1 cellular context compared by ENCODE assay signal in the genomic region with DNA sequence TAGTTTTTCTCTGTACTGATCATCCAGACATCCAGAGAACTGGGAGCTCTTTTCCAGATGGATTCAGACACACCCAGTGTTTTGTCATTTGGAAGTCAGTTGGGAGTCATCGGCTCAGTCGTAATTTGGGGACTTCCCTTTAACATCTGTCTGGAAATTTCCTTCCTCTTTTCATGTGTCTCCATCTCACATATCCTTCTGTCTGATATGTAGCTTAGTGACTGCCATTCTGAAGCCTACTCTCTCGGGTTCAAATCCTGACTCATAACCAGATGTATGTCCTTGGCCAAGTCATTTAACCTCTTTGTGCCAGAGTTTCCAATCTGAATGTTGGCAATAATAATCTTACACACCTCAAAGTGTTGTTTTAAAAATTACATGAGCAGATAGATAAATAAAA.
TF ChIP-seq lines count a peak whose summit lies in the region.

No MANE protein-coding gene starts in this region.

TF ChIP-seq in GM12878, 131 proteins besides CTCF, POLR2A, EP300 and RAD21 (continued from another document):
- TF ChIP-seq CEBPB (IDR thresholded peaks at IDR 0.05; ENCODE audit: borderline replicate concordance in 1 of 2, low read depth in 2 of 2, low read length in 2 of 2) (no peak), IKZF2 (IDR thresholded peaks at IDR 0.05) (peak; percentile 30 to 46; a peak in 3 of 4 replicates), RUNX3 (IDR thresholded peaks at IDR 0.05; ENCODE audit: low read length) (no peak), NR2C1 (IDR thresholded peaks at IDR 0.05) (no peak), TBL1XR1 (IDR thresholded peaks at IDR 0.05; ENCODE audit: low read depth, low read length) (no peak), MTA2 (IDR thresholded peaks at IDR 0.05; ENCODE audit: low read depth) (no peak), ZNF207 (IDR thresholded peaks at IDR 0.05; ENCODE audit: borderline replicate concordance) (no peak), MYC (IDR thresholded peaks at IDR 0.05; ENCODE audit: insufficient read depth, insufficient read length, insufficient replicate concordance, low read length, severe bottlenecking) (no peak), SMC3 (IDR thresholded peaks at IDR 0.05; ENCODE audit: borderline replicate concordance, low read length) (no peak), JUNB (IDR thresholded peaks at IDR 0.05) (peak; percentile 58), BHLHE40 (IDR thresholded peaks at IDR 0.05; ENCODE audit: borderline replicate concordance in 1 of 2, low read depth in 2 of 2, low read length in 1 of 2) (no peak), IRF4 (IDR thresholded peaks at IDR 0.05; ENCODE audit: low read depth, low read length) (no peak), TCF7 (IDR thresholded peaks at IDR 0.05; ENCODE audit: borderline replicate concordance) (no peak), NFYA (IDR thresholded peaks at IDR 0.05; ENCODE audit: borderline replicate concordance, low read depth, low read length) (no peak), NR2C2 (IDR thresholded peaks at IDR 0.05; ENCODE audit: borderline replicate concordance, control insufficient read depth, insufficient read length, low read depth) (no peak), YY1 (IDR thresholded peaks at IDR 0.05; ENCODE audit: low read depth, low read length) (no peak), LARP7 (IDR thresholded peaks at IDR 0.05) (no peak), ZNF217 (IDR thresholded peaks at IDR 0.05) (no peak), EGR1 (IDR thresholded peaks at IDR 0.05; ENCODE audit: borderline replicate concordance in 1 of 2, low read depth in 2 of 2, low read length in 2 of 2) (no peak), HDAC2 (IDR thresholded peaks at IDR 0.05) (no peak), ATF7 (IDR thresholded peaks at IDR 0.05; ENCODE audit: low read depth) (no peak), ETV6 (conservative IDR thresholded peaks at IDR 0.05 in 1 of 2, IDR thresholded peaks at IDR 0.05 in 1 of 2; ENCODE audit: borderline replicate concordance in 1 of 2, low read depth in 1 of 2) (0 out of 4 replicates have a peak, but pooled peaks of 1 of the 2 experiments have one; percentile 27), FOXK2 (IDR thresholded peaks at IDR 0.05) (no peak), HDAC6 (IDR thresholded peaks at IDR 0.05; ENCODE audit: unreplicated experiment) (no peak), MEF2A (IDR thresholded peaks at IDR 0.05; ENCODE audit: insufficient read depth, low read depth, low read length) (no peak), GABPA (IDR thresholded peaks at IDR 0.05; ENCODE audit: low read depth) (no peak), ZNF622 (IDR thresholded peaks at IDR 0.05) (no peak), KLF5 (IDR thresholded peaks at IDR 0.05; ENCODE audit: partially characterized antibody) (no peak), BRCA1 (IDR thresholded peaks at IDR 0.05; ENCODE audit: low read depth, low read length) (no peak), ASH2L (IDR thresholded peaks at IDR 0.05; ENCODE audit: borderline replicate concordance, low read depth) (no peak), EED (IDR thresholded peaks at IDR 0.05; ENCODE audit: low read depth) (peak; percentile 77)
- TF ChIP-seq, protein P1, sequence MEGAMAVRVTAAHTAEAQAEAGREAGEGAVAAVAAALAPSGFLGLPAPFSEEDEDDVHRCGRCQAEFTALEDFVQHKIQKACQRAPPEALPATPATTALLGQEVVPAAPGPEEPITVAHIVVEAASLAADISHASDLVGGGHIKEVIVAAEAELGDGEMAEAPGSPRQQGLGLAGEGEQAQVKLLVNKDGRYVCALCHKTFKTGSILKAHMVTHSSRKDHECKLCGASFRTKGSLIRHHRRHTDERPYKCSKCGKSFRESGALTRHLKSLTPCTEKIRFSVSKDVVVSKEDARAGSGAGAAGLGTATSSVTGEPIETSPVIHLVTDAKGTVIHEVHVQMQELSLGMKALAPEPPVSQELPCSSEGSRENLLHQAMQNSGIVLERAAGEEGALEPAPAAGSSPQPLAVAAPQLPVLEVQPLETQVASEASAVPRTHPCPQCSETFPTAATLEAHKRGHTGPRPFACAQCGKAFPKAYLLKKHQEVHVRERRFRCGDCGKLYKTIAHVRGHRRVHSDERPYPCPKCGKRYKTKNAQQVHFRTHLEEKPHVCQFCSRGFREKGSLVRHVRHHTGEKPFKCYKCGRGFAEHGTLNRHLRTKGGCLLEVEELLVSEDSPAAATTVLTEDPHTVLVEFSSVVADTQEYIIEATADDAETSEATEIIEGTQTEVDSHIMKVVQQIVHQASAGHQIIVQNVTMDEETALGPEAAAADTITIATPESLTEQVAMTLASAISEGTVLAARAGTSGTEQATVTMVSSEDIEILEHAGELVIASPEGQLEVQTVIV (IDR thresholded peaks at IDR 0.05; ENCODE audit: borderline replicate concordance, partially characterized antibody): no peak
- TF ChIP-seq, protein P2, sequence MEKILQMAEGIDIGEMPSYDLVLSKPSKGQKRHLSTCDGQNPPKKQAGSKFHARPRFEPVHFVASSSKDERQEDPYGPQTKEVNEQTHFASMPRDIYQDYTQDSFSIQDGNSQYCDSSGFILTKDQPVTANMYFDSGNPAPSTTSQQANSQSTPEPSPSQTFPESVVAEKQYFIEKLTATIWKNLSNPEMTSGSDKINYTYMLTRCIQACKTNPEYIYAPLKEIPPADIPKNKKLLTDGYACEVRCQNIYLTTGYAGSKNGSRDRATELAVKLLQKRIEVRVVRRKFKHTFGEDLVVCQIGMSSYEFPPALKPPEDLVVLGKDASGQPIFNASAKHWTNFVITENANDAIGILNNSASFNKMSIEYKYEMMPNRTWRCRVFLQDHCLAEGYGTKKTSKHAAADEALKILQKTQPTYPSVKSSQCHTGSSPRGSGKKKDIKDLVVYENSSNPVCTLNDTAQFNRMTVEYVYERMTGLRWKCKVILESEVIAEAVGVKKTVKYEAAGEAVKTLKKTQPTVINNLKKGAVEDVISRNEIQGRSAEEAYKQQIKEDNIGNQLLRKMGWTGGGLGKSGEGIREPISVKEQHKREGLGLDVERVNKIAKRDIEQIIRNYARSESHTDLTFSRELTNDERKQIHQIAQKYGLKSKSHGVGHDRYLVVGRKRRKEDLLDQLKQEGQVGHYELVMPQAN (conservative IDR thresholded peaks at IDR 0.05): no peak
- TF ChIP-seq, protein P3, sequence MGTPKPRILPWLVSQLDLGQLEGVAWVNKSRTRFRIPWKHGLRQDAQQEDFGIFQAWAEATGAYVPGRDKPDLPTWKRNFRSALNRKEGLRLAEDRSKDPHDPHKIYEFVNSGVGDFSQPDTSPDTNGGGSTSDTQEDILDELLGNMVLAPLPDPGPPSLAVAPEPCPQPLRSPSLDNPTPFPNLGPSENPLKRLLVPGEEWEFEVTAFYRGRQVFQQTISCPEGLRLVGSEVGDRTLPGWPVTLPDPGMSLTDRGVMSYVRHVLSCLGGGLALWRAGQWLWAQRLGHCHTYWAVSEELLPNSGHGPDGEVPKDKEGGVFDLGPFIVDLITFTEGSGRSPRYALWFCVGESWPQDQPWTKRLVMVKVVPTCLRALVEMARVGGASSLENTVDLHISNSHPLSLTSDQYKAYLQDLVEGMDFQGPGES (IDR thresholded peaks at IDR 0.05): no peak
- TF ChIP-seq, protein P4, sequence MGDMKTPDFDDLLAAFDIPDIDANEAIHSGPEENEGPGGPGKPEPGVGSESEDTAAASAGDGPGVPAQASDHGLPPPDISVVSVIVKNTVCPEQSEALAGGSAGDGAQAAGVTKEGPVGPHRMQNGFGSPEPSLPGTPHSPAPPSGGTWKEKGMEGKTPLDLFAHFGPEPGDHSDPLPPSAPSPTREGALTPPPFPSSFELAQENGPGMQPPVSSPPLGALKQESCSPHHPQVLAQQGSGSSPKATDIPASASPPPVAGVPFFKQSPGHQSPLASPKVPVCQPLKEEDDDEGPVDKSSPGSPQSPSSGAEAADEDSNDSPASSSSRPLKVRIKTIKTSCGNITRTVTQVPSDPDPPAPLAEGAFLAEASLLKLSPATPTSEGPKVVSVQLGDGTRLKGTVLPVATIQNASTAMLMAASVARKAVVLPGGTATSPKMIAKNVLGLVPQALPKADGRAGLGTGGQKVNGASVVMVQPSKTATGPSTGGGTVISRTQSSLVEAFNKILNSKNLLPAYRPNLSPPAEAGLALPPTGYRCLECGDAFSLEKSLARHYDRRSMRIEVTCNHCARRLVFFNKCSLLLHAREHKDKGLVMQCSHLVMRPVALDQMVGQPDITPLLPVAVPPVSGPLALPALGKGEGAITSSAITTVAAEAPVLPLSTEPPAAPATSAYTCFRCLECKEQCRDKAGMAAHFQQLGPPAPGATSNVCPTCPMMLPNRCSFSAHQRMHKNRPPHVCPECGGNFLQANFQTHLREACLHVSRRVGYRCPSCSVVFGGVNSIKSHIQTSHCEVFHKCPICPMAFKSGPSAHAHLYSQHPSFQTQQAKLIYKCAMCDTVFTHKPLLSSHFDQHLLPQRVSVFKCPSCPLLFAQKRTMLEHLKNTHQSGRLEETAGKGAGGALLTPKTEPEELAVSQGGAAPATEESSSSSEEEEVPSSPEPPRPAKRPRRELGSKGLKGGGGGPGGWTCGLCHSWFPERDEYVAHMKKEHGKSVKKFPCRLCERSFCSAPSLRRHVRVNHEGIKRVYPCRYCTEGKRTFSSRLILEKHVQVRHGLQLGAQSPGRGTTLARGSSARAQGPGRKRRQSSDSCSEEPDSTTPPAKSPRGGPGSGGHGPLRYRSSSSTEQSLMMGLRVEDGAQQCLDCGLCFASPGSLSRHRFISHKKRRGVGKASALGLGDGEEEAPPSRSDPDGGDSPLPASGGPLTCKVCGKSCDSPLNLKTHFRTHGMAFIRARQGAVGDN (IDR thresholded peaks at IDR 0.05): no peak
- TF ChIP-seq, protein P5, sequence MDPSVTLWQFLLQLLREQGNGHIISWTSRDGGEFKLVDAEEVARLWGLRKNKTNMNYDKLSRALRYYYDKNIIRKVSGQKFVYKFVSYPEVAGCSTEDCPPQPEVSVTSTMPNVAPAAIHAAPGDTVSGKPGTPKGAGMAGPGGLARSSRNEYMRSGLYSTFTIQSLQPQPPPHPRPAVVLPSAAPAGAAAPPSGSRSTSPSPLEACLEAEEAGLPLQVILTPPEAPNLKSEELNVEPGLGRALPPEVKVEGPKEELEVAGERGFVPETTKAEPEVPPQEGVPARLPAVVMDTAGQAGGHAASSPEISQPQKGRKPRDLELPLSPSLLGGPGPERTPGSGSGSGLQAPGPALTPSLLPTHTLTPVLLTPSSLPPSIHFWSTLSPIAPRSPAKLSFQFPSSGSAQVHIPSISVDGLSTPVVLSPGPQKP (IDR thresholded peaks at IDR 0.05; ENCODE audit: low read depth, low read length): no peak
- TF ChIP-seq, protein P6, sequence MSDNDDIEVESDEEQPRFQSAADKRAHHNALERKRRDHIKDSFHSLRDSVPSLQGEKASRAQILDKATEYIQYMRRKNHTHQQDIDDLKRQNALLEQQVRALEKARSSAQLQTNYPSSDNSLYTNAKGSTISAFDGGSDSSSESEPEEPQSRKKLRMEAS (IDR thresholded peaks at IDR 0.05; ENCODE audit: low read depth, low read length): no peak
- TF ChIP-seq, protein P7, sequence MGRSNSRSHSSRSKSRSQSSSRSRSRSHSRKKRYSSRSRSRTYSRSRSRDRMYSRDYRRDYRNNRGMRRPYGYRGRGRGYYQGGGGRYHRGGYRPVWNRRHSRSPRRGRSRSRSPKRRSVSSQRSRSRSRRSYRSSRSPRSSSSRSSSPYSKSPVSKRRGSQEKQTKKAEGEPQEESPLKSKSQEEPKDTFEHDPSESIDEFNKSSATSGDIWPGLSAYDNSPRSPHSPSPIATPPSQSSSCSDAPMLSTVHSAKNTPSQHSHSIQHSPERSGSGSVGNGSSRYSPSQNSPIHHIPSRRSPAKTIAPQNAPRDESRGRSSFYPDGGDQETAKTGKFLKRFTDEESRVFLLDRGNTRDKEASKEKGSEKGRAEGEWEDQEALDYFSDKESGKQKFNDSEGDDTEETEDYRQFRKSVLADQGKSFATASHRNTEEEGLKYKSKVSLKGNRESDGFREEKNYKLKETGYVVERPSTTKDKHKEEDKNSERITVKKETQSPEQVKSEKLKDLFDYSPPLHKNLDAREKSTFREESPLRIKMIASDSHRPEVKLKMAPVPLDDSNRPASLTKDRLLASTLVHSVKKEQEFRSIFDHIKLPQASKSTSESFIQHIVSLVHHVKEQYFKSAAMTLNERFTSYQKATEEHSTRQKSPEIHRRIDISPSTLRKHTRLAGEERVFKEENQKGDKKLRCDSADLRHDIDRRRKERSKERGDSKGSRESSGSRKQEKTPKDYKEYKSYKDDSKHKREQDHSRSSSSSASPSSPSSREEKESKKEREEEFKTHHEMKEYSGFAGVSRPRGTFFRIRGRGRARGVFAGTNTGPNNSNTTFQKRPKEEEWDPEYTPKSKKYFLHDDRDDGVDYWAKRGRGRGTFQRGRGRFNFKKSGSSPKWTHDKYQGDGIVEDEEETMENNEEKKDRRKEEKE (IDR thresholded peaks at IDR 0.05): no peak
